ENCODE assay signal across 1 cellular context in genomic region chr9:116421006-116421538, GRCh38.
TF ChIP-seq lines count a peak whose summit lies in the region.

No MANE protein-coding gene starts in this region.

TF ChIP-seq in K562, 482 proteins besides CTCF, POLR2A, EP300 and RAD21 (continued from another document and continues in another):
- TF ChIP-seq GMEB1 (CRISPR knock-in tag; IDR thresholded peaks at IDR 0.05) = no peak
- TF ChIP-seq IRF1 (CRISPR knock-in tag; IDR thresholded peaks at IDR 0.05; ENCODE audit: borderline replicate concordance) = no peak
- TF ChIP-seq NRF1 (conservative IDR thresholded peaks at IDR 0.05 in 1 of 2, IDR thresholded peaks at IDR 0.05 in 1 of 2) = no peak
- TF ChIP-seq MEF2D (tag; conservative IDR thresholded peaks at IDR 0.05; ENCODE audit: low read depth) = peak; percentile 67; the same call in 1 of the 2 replicates
- 0 out of 2 replicates have a peak, but pooled peaks have one; percentile 15 for TF ChIP-seq USF1 (CRISPR knock-in tag; IDR thresholded peaks at IDR 0.05)
- peak; percentile 51; the same call in 1 of the 2 replicates for TF ChIP-seq ZNF766 (CRISPR knock-in tag; conservative IDR thresholded peaks at IDR 0.05)
- peak; percentile 91 for TF ChIP-seq ELF4 (CRISPR knock-in tag; IDR thresholded peaks at IDR 0.05)
- TF ChIP-seq FOXP4 (CRISPR knock-in tag; IDR thresholded peaks at IDR 0.05; ENCODE audit: borderline replicate concordance) = no peak
- TF ChIP-seq POU5F1 (IDR thresholded peaks at IDR 0.05; ENCODE audit: borderline replicate concordance, low read depth, low read length, partially characterized antibody) = no peak
- no peak for TF ChIP-seq ZNF518B (CRISPR knock-in tag; IDR thresholded peaks at IDR 0.05)
- no peak for TF ChIP-seq FOXA3 (CRISPR knock-in tag; conservative IDR thresholded peaks at IDR 0.05 in 1 of 2, IDR thresholded peaks at IDR 0.05 in 1 of 2)
- peak; percentile 51; the same call in 1 of the 2 replicates for TF ChIP-seq CXXC5 (CRISPR knock-in tag; IDR thresholded peaks at IDR 0.05)
- no peak for TF ChIP-seq ZNF407 (IDR thresholded peaks at IDR 0.05; ENCODE audit: low read depth)
- no peak for TF ChIP-seq ZNF699 (CRISPR knock-in tag; IDR thresholded peaks at IDR 0.05; ENCODE audit: insufficient replicate concordance)
- TF ChIP-seq HDAC1 (IDR thresholded peaks at IDR 0.05) = 0 out of 4 replicates have a peak, but pooled peaks of 1 of the 2 experiments have one; percentile 56
- TF ChIP-seq NR0B1 (IDR thresholded peaks at IDR 0.05; ENCODE audit: partially characterized antibody) = no peak
- TF ChIP-seq DLX4 (CRISPR knock-in tag; IDR thresholded peaks at IDR 0.05) = no peak
- TF ChIP-seq ATF4 (CRISPR knock-in tag; IDR thresholded peaks at IDR 0.05) = peak; percentile 18; the same call in 1 of the 2 replicates
- no peak for TF ChIP-seq ZNF41 (CRISPR knock-in tag; conservative IDR thresholded peaks at IDR 0.05)
- no peak for TF ChIP-seq FOXO4 (CRISPR knock-in tag; IDR thresholded peaks at IDR 0.05)
- TF ChIP-seq SREBF2 (CRISPR knock-in tag; IDR thresholded peaks at IDR 0.05) = no peak
- no peak for TF ChIP-seq DEAF1 (CRISPR knock-in tag; IDR thresholded peaks at IDR 0.05)
